ENCODE assay signal across 17 cellular contexts in the genomic region with DNA sequence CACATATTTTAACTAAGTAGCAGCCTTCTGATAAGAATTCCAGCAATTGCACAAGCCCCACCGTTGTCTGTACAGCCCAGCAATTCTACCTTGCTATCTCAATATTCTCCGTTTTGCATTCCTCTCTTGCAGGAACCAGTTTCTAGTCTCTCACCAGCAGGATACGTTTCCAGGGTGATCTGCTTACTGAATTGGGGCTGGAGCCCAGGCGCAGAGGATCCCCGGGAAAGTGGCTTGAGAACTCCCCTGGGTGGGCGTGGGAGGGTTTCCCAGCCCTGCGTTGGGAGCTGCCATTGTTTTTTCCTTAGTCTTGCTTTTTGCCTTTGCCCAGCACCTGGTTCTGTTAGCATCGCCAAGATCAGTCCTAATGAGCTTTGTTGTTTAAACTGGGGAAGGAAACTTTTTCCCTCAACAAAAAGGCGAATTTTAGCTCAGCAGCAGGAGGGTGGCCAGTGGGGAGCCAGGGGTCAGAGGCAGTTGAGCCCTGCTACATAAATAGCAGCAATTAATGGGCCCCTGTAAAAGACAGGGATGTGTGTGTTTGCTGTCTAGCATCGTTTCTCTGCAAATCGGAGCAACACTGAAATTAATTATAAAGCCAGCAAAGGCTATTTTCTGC. TPM values are rescaled to one million over a fixed set of nuclear protein-coding genes. Genes with fewer than 3 reads are reported as not detected.
DNase-seq lines count a peak whose midpoint lies in the region; ATAC-seq and TF ChIP-seq lines count a peak whose summit lies in the region.
"Had no signal": no experiment of that assay in that cellular context is flagged by ENCODE, and none has a peak within 500 bp of the region (broad histone marks: within the 10 kb centered on the region; RNA-seq: fewer than 3 reads in every experiment).

No MANE protein-coding gene starts in this region.

- H3K9me3 Mint-ChIP-seq in endodermal cell (peaks cover 7% of the 10 kb centered on the region), neural progenitor cell (peaks cover 18% of the 10 kb centered on the region), T-cell (no peaks in the 10 kb centered on the region)
- H3K9me3 Mint-ChIP-seq: activated T-cell treated with anti-CD3 and anti-CD28 coated beads, Interleukin-2, amount 50 U/mL, for 24 hours; effector memory CD8-positive, alpha-beta T cell; naive B cell had no signal

- 25 to 36% methylated on average over 7 to 11 of the region's 11 CpGs for WGBS in endodermal cell (ENCODE audit: insufficient coverage in 1 of 2, insufficient read length in 1 of 2), 2 experiments

- peaks cover 1% of the 10 kb centered on the region for H3K27me3 Mint-ChIP-seq in endodermal cell (ENCODE audit: insufficient read depth)
- H3K27me3 Mint-ChIP-seq in neural progenitor cell (ENCODE audit: insufficient read depth, low read depth) = peaks cover 10% of the 10 kb centered on the region
- peaks cover 47 to 49% of the 10 kb centered on the region in 2 donors for H3K27me3 Mint-ChIP-seq in T-cell

- peaks cover 16% of the 10 kb centered on the region for H4K20me1 ChIP-seq in neural progenitor cell (ENCODE audit: low read depth)

- CTCF ChIA-PET in T-cell (lab: Charles Lee) = no interaction called here

- H3K36me3 Mint-ChIP-seq in endodermal cell (ENCODE audit: low read depth) = peaks cover 1% of the 10 kb centered on the region
- H3K36me3 Mint-ChIP-seq in neural progenitor cell = peaks cover 32% of the 10 kb centered on the region
- no peaks in the 10 kb centered on the region for H3K36me3 Mint-ChIP-seq in T-cell
- H3K36me3 Mint-ChIP-seq: activated naive CD8-positive, alpha-beta T cell; naive B cell had no signal

- ATAC-seq in T-cell (replicated peaks in 1 of 4) = no peak
- ATAC-seq: effector memory CD8-positive, alpha-beta T cell; sciatic nerve had no signal

- H3K79me2 ChIP-seq in neural progenitor cell (ENCODE audit: low read depth) = peaks cover 14% of the 10 kb centered on the region

- POLR2A ChIA-PET in T-cell (lab: Charles Lee) = no interaction called here

- H3K4me3 ChIP-seq in HUES6 (ENCODE audit: low read depth, low read length) (peak overlapping the region; percentile 3), endodermal cell (ENCODE audit: low read length) (no peak overlapping the region), neural progenitor cell (peak overlapping the region; percentile 27), dorsolateral prefrontal cortex (peak overlapping the region in 11 of 59 donors; percentile 6 to 38 (median 17))

- no peak overlapping the region for H3K27ac ChIP-seq in HUES6 (ENCODE audit: low read depth, low read length)
- peak overlapping the region; percentile 85 for H3K27ac ChIP-seq in endodermal cell (ENCODE audit: low read depth, low read length)
- H3K27ac ChIP-seq in neural progenitor cell = peak overlapping the region; percentile 26
- peak overlapping the region in 2 of 59 donors; percentile 2 to 37 for H3K27ac ChIP-seq in dorsolateral prefrontal cortex

- H3K4me1 Mint-ChIP-seq in endodermal cell (peaks cover 57% of the 10 kb centered on the region), neural progenitor cell (peaks cover 78% of the 10 kb centered on the region), T-cell (no peaks in the 10 kb centered on the region)
- H3K4me1 Mint-ChIP-seq: naive B cell had no signal

- TF ChIP-seq CTCF in endodermal cell (conservative IDR thresholded peaks at IDR 0.05) = no peak
- TF ChIP-seq CTCF in neural progenitor cell (IDR thresholded peaks at IDR 0.05) = no peak
- TF ChIP-seq CTCF in dorsolateral prefrontal cortex (IDR thresholded peaks at IDR 0.05 in 54 of 56, conservative IDR thresholded peaks at IDR 0.05 in 2 of 56; ENCODE audit: low read depth in 1 of 56, partially characterized antibody in 56 of 56) = no peak

- H3K4me2 ChIP-seq in neural progenitor cell = peak overlapping the region; percentile 71

- H3K4me3 Mint-ChIP-seq in endodermal cell (peak overlapping the region; percentile 19), neural progenitor cell (peak overlapping the region; percentile 80), T-cell (no peak overlapping the region)
- H3K4me3 Mint-ChIP-seq: activated naive CD8-positive, alpha-beta T cell; activated T-cell treated with anti-CD3 and anti-CD28 coated beads, Interleukin-2, amount 50 U/mL, for 24 hours; effector memory CD8-positive, alpha-beta T cell; naive B cell had no signal

- H3K9ac ChIP-seq in HUES6 (ENCODE audit: low read length) (peak overlapping the region; percentile 8), endodermal cell (ENCODE audit: extremely low read depth, low read length, poor library complexity, severe bottlenecking) (no peak overlapping the region), neural progenitor cell (no peak overlapping the region)

- H3K27ac Mint-ChIP-seq in endodermal cell = no peak overlapping the region
- H3K27ac Mint-ChIP-seq in neural progenitor cell = peak overlapping the region; percentile 80
- H3K27ac Mint-ChIP-seq in T-cell = no peak overlapping the region
- H3K27ac Mint-ChIP-seq: activated naive CD8-positive, alpha-beta T cell; activated T-cell treated with anti-CD3 and anti-CD28 coated beads, Interleukin-2, amount 50 U/mL, for 24 hours; effector memory CD8-positive, alpha-beta T cell; naive B cell had no signal

- peak; percentile 41 for DNase-seq in COR-L47 (lab: John Stamatoyannopoulos, UW)
- peak; percentile 69 for DNase-seq in endodermal cell
- peak; percentile 62 for DNase-seq in neural progenitor cell (ENCODE audit: low spot score)
- DNase-seq in activated CD8-positive, alpha-beta memory T cell treated with anti-CD3 and anti-CD28 coated beads for 24 hours = no peak
- no peak for DNase-seq in T-cell
- DNase-seq in T-helper 1 cell = no peak
- DNase-seq in dorsolateral prefrontal cortex = no peak
- DNase-seq: activated CD4-positive, alpha-beta T cell treated with anti-CD3 and anti-CD28 coated beads, Interleukin-2, amount 50 U/mL, for 4 hours; activated T-cell treated with anti-CD3 and anti-CD28 coated beads, Interleukin-2, amount 50 U/mL, for 24 hours; effector memory CD8-positive, alpha-beta T cell; hippocampal formation; naive B cell; NCI-H1930; stimulated activated CD4-positive, alpha-beta T cell treated with anti-CD3 and anti-CD28 coated beads, Interleukin-2, amount 100 ng/mL, for 24 hours had no signal

- intact Hi-C loops in dorsolateral prefrontal cortex (cut with DNase I) = no loop called here

- H3K4me1 ChIP-seq in HUES6 (ENCODE audit: control insufficient read depth, insufficient read depth, low read length) (peaks cover 64% of the 10 kb centered on the region), endodermal cell (ENCODE audit: control insufficient read depth, insufficient read depth, low read length) (peaks cover 9% of the 10 kb centered on the region), neural progenitor cell (peaks cover 37% of the 10 kb centered on the region)

- H3F3A ChIP-seq in neural progenitor cell (ENCODE audit: low read depth) = peaks cover 36% of the 10 kb centered on the region

- no peaks in the 10 kb centered on the region for H3K9me3 ChIP-seq in HUES6 (ENCODE audit: control insufficient read depth, insufficient read depth, low read depth, low read length)
- no peaks in the 10 kb centered on the region for H3K9me3 ChIP-seq in endodermal cell (ENCODE audit: control insufficient read depth, low read length)
- H3K9me3 ChIP-seq in neural progenitor cell (ENCODE audit: low read depth) = no peaks in the 10 kb centered on the region

- H3K27me3 ChIP-seq in HUES6 (ENCODE audit: control insufficient read depth, insufficient read depth, low read length) (no peaks in the 10 kb centered on the region), endodermal cell (ENCODE audit: control insufficient read depth, insufficient read depth, low read length, poor library complexity, severe bottlenecking) (no peaks in the 10 kb centered on the region), neural progenitor cell (no peaks in the 10 kb centered on the region), dorsolateral prefrontal cortex (peaks cover 0 to 11% (median 0%) of the 10 kb centered on the region in 45 donors)

- no peak overlapping the region for H2AFZ ChIP-seq in neural progenitor cell (replicated peaks)

- no peaks in the 10 kb centered on the region for H3K36me3 ChIP-seq in HUES6 (ENCODE audit: control insufficient read depth, insufficient read depth, low read length)
- H3K36me3 ChIP-seq in endodermal cell (ENCODE audit: control insufficient read depth, insufficient read depth, low read length) = no peaks in the 10 kb centered on the region
- no peaks in the 10 kb centered on the region for H3K36me3 ChIP-seq in neural progenitor cell

RNA-seq across cellular contexts. Expression of gene HUNK, which starts 36.4 kb away (rescaled TPM):
- total RNA-seq in endodermal cell (1 to 10 TPM; 5.8 to 8.4 TPM), neural progenitor cell (ENCODE audit: low replicate concordance) (4.7 and 5.7 TPM in 2 replicates), T-cell (1 to 10 TPM in 1 of 5 donors, under 1 TPM in 2, not detected in 2; 0.22 to 1.1 (median 0.35) TPM), dorsolateral prefrontal cortex (10 to 100 TPM in 93 of 120 experiments, 1 to 10 TPM in 27; 3.5 to 29.0 (median 14.0) TPM)
- polyA plus RNA-seq in endodermal cell (2013, experiment 1 of 2) = 8.8 TPM
- 8.4 TPM for polyA plus RNA-seq in endodermal cell (2013, experiment 2 of 2)

Comparison
In these comparisons a context has a peak if more than half of its experiments do, and no peak if none do; other contexts are left out.
1. DNase-seq: peak in COR-L47 (single experiment), endodermal cell (single experiment) and neural progenitor cell (single experiment); none in activated CD8-positive, alpha-beta memory T cell treated with anti-CD3 and anti-CD28 coated beads for 24 hours (single experiment), T-cell (0 of 34), T-helper 1 cell (0 of 5) and dorsolateral prefrontal cortex (0 of 10).
2. H3K4me3 Mint-ChIP-seq: peak in endodermal cell (single experiment) and neural progenitor cell (single experiment); none in T-cell (0 of 3).